Comparison of ENCODE assay signal across 1 cellular context in the genomic region with DNA sequence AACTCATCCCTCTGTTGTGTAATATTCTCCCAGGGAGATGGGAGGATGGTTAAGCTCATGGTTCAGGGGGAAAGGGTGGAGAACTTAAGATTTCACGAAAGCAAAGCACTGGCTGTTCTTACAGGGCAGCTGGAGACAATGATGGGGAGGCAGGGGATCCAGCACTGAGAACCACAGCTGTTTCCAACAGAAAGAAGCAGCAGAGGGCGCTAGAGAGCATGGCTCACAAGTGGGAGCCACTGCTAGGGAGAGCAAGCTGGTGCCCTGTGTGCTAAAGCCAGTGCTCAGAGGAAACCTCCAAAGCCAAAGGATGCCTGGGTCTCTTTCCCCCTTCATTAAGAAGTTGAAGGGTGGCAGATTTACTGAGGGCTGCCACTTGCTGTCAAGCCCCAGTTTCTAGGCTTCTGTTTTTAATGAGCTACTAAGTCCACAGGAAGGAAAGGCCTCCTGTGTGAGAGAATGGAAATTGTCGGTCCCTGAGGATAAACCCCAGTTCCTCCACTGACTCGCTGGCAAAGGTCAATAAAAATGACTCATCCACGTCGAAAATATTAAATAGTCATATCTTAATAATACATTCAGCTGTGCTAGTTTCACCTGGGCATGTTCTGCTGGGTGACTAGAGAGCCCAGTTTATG.
TF ChIP-seq lines count a peak whose summit lies in the region.

No MANE protein-coding gene starts in this region.

TF ChIP-seq in H1, 55 proteins besides CTCF, POLR2A, EP300 and RAD21 (continued from another document):
- TF ChIP-seq, protein P1, sequence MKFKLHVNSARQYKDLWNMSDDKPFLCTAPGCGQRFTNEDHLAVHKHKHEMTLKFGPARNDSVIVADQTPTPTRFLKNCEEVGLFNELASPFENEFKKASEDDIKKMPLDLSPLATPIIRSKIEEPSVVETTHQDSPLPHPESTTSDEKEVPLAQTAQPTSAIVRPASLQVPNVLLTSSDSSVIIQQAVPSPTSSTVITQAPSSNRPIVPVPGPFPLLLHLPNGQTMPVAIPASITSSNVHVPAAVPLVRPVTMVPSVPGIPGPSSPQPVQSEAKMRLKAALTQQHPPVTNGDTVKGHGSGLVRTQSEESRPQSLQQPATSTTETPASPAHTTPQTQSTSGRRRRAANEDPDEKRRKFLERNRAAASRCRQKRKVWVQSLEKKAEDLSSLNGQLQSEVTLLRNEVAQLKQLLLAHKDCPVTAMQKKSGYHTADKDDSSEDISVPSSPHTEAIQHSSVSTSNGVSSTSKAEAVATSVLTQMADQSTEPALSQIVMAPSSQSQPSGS (IDR thresholded peaks at IDR 0.05; ENCODE audit: low read length) = no peak
- no peak for TF ChIP-seq EZH2 (IDR thresholded peaks at IDR 0.05; ENCODE audit: low read depth, low read length, severe bottlenecking)
- 0 out of 2 replicates have a peak, but pooled peaks have one; percentile 36 for TF ChIP-seq YY1 (IDR thresholded peaks at IDR 0.05; ENCODE audit: low read depth, low read length)
- peak; percentile 56; the same call in 1 of the 2 replicates for TF ChIP-seq TBP (IDR thresholded peaks at IDR 0.05; ENCODE audit: low read depth, low read length)
- TF ChIP-seq, protein P2, sequence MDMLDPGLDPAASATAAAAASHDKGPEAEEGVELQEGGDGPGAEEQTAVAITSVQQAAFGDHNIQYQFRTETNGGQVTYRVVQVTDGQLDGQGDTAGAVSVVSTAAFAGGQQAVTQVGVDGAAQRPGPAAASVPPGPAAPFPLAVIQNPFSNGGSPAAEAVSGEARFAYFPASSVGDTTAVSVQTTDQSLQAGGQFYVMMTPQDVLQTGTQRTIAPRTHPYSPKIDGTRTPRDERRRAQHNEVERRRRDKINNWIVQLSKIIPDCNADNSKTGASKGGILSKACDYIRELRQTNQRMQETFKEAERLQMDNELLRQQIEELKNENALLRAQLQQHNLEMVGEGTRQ (IDR thresholded peaks at IDR 0.05; ENCODE audit: low read length) = no peak
